ENCODE assay signal across 18 cellular contexts in genomic region chr5:148387325-148387724, GRCh38. TPM values are rescaled to one million over a fixed set of nuclear protein-coding genes. Genes with fewer than 3 reads are reported as not detected.
DNase-seq lines count a peak whose midpoint lies in the region; ATAC-seq and TF ChIP-seq lines count a peak whose summit lies in the region.
"Had no signal": no experiment of that assay in that cellular context is flagged by ENCODE, and none has a peak within 500 bp of the region (broad histone marks: within the 10 kb centered on the region; RNA-seq: fewer than 3 reads in every experiment).

No MANE protein-coding gene starts in this region.

- no peaks in the 10 kb centered on the region for H3K9me3 Mint-ChIP-seq in activated CD4-positive, alpha-beta T cell treated with anti-CD3 and anti-CD28 coated beads, Interleukin-2, amount 10 ng/mL, durations not matched to agents 24 days and 14 days

- peaks cover 19% of the 10 kb centered on the region for H3K36me3 ChIP-seq in neutrophil
- H3K36me3 ChIP-seq in Peyer's patch, result no peaks in the 10 kb centered on the region
- H3K36me3 ChIP-seq: breast epithelium had no signal

- H3K27ac ChIP-seq in neutrophil (peak overlapping the region; percentile 55), Peyer's patch (no peak overlapping the region)
- H3K27ac ChIP-seq: breast epithelium, lower lobe of right lung, tibial nerve had no signal

- H3K27me3 ChIP-seq in neutrophil, result no peaks in the 10 kb centered on the region
- H3K27me3 ChIP-seq in Peyer's patch, result no peaks in the 10 kb centered on the region
- H3K27me3 ChIP-seq: breast epithelium, tibial nerve had no signal

- peaks cover 32% of the 10 kb centered on the region for H3K36me3 Mint-ChIP-seq in activated CD4-positive, alpha-beta T cell treated with anti-CD3 and anti-CD28 coated beads, Interleukin-2, amount 10 ng/mL, durations not matched to agents 24 days and 14 days (ENCODE audit: low read depth)

- H3K27ac Mint-ChIP-seq in activated CD4-positive, alpha-beta T cell treated with anti-CD3 and anti-CD28 coated beads, Interleukin-2, amount 10 ng/mL, durations not matched to agents 24 days and 14 days, result peak overlapping the region; percentile 72

- TF ChIP-seq POLR2A in Peyer's patch (IDR thresholded peaks at IDR 0.05), result no peak

- in situ Hi-C loops in astrocyte of the spinal cord (cut with HindIII; ENCODE audit: low sequenced_read_pairs), result no loop called here

- H3K9me3 ChIP-seq in neutrophil (no peaks in the 10 kb centered on the region), Peyer's patch (no peaks in the 10 kb centered on the region)
- H3K9me3 ChIP-seq: breast epithelium, lower lobe of right lung, tibial nerve had no signal

- no peak for ATAC-seq in GM21619 (IDR thresholded peaks at IDR 0.05; ENCODE audit: unreplicated experiment)
- ATAC-seq: GM12878, lower lobe of right lung had no signal

- H3K4me1 Mint-ChIP-seq in activated CD4-positive, alpha-beta T cell treated with anti-CD3 and anti-CD28 coated beads, Interleukin-2, amount 10 ng/mL, durations not matched to agents 24 days and 14 days, result peaks cover 51% of the 10 kb centered on the region

- no peak for TF ChIP-seq CTCF in astrocyte of the spinal cord (IDR thresholded peaks at IDR 0.05; ENCODE audit: low read depth, low read length)
- TF ChIP-seq CTCF in neutrophil (IDR thresholded peaks at IDR 0.05), result no peak
- TF ChIP-seq CTCF in Peyer's patch (IDR thresholded peaks at IDR 0.05), result no peak

- H3K4me1 ChIP-seq in neutrophil (ENCODE audit: control insufficient read depth in 1 of 2, insufficient read depth in 1 of 2, low read depth in 1 of 2, low read length in 1 of 2) (peaks cover 48 to 71% of the 10 kb centered on the region in 2 experiments), Peyer's patch (peaks cover 5 to 27% (median 8%) of the 10 kb centered on the region in 4 donors)

- H3K4me3 Mint-ChIP-seq in activated CD4-positive, alpha-beta T cell treated with anti-CD3 and anti-CD28 coated beads, Interleukin-2, amount 10 ng/mL, durations not matched to agents 24 days and 14 days, result peak overlapping the region; percentile 24

- DNase-seq in activated CD4-positive, alpha-beta T cell treated with anti-CD3 and anti-CD28 coated beads, Interleukin-2, amount 10 ng/mL, durations not matched to agents 24 days and 14 days, result no peak
- DNase-seq in activated CD4-positive, alpha-beta T cell treated with anti-CD3 and anti-CD28 coated beads, Interleukin-2, amount 50 U/mL, for 4 hours, result no peak
- DNase-seq in HT1080 (ENCODE audit: low read depth) (peak; percentile 41), astrocyte of the spinal cord (ENCODE audit: low read depth, low spot score) (peak; percentile 69), MV-4-11 (lab: John Stamatoyannopoulos, UW) (no peak), Peyer's patch (no peak)
- DNase-seq: hypothalamus; lower lobe of right lung; NCI-H2029 treated with DMSO at 0.1 percent for 48 hours; occipital lobe; SIG-M5; stimulated activated CD4-positive, alpha-beta T cell treated with anti-CD3 and anti-CD28 coated beads, Interleukin-15, amount 100 ng/mL, for 24 hours had no signal

- H3K27me3 Mint-ChIP-seq in activated CD4-positive, alpha-beta T cell treated with anti-CD3 and anti-CD28 coated beads, Interleukin-2, amount 10 ng/mL, durations not matched to agents 24 days and 14 days, result no peaks in the 10 kb centered on the region

- no peak overlapping the region for H3K4me3 ChIP-seq in astrocyte of the spinal cord (ENCODE audit: low read depth, low read length)
- H3K4me3 ChIP-seq in neutrophil (ENCODE audit: low read depth in 1 of 2, low read length in 1 of 2), result peak overlapping the region in 1 of 2 experiments; percentile 3
- H3K4me3 ChIP-seq in Peyer's patch, result no peak overlapping the region
- H3K4me3 ChIP-seq: breast epithelium, GM12878, lower lobe of right lung, tibial nerve had no signal

- intact Hi-C loops in activated CD4-positive, alpha-beta T cell treated with anti-CD3 and anti-CD28 coated beads, Interleukin-2, amount 10 ng/mL, durations not matched to agents 24 days and 14 days (cut with micrococcal nuclease), result loop anchor here (5.0 to 10.0 kb wide), 2 partner anchors 327 to 420 kb away; no protein-coding TSS in a partner anchor

RNA-seq across cellular contexts. Expression of gene FBXO38, which starts 3.6 kb away (rescaled TPM):
- 57.3 and 62.9 TPM in 2 replicates for total RNA-seq in activated CD4-positive, alpha-beta T cell treated with anti-CD3 and anti-CD28 coated beads, Interleukin-2, amount 10 ng/mL, durations not matched to agents 24 days and 14 days
- 32.2 and 35.3 TPM in 2 replicates for total RNA-seq in HT1080 (2014; rRNA removed; shearing (Covaris generic))
- 22.5 and 23.3 TPM in 2 replicates for polyA plus RNA-seq in HT1080 (2015; cell fraction: cytosol; rRNA removed)
- polyA plus RNA-seq in HT1080 (2015; cell fraction: nucleus; rRNA removed), result 74.2 and 98.2 TPM in 2 replicates
- 10 to 100 TPM; 52.2 to 91.6 (median 64.5) TPM for total RNA-seq in Peyer's patch

RNA-seq across cellular contexts. Expression of gene SPINK9, which starts 52.0 kb away (rescaled TPM):
- total RNA-seq in activated CD4-positive, alpha-beta T cell treated with anti-CD3 and anti-CD28 coated beads, Interleukin-2, amount 10 ng/mL, durations not matched to agents 24 days and 14 days, result not detected in 2 replicates
- total RNA-seq in HT1080 (2014; rRNA removed; shearing (Covaris generic)), result not detected in 2 replicates
- polyA plus RNA-seq in HT1080 (2015; cell fraction: cytosol; rRNA removed), result not detected in 2 replicates
- not detected in 2 replicates for polyA plus RNA-seq in HT1080 (2015; cell fraction: nucleus; rRNA removed)
- not detected for total RNA-seq in Peyer's patch
- total RNA-seq: A172, breast epithelium, GM12878, lower lobe of right lung, occipital lobe, tibial nerve had no signal
- polyA plus RNA-seq: GM12878 had no signal

Comparison
In these comparisons a context has a peak if more than half of its experiments do, and no peak if none do; other contexts are left out.
1. DNase-seq: peak in HT1080 (single experiment) and astrocyte of the spinal cord (single experiment); none in activated CD4-positive, alpha-beta T cell treated with anti-CD3 and anti-CD28 coated beads, Interleukin-2, amount 10 ng/mL, durations not matched to agents 24 days and 14 days (single experiment), activated CD4-positive, alpha-beta T cell treated with anti-CD3 and anti-CD28 coated beads, Interleukin-2, amount 50 U/mL, for 4 hours (0 of 2), MV-4-11 (single experiment) and Peyer's patch (0 of 3).